Comparison of ENCODE assay signal across 27 cellular contexts in genomic region chr10:65235266-65235665, GRCh38.
"Had no signal": no experiment of that assay in that cellular context is flagged by ENCODE, and none has a peak within 500 bp of the region (broad histone marks: within the 10 kb centered on the region; RNA-seq: fewer than 3 reads in every experiment).

No MANE protein-coding gene starts in this region.

- H3K9me3 ChIP-seq: ascending aorta had no signal

- H3K4me3 ChIP-seq: ascending aorta, cardiac muscle cell had no signal

- H3K27me3 ChIP-seq: ascending aorta, cardiac muscle cell had no signal

- DNase-seq: activated B cell treated with CpG ODN at 0.5 μM for 24 hours; activated CD4-positive, alpha-beta memory T cell treated with anti-CD3 and anti-CD28 coated beads, Interleukin-2, amount 10 ng/mL, durations not matched to agents 7 days and 5 days; activated CD4-positive, alpha-beta T cell treated with anti-CD3 and anti-CD28 coated beads for 4 hours; activated CD4-positive, alpha-beta T cell treated with anti-CD3 and anti-CD28 coated beads, Interleukin-2, amount 10 ng/mL, durations not matched to agents 24 days and 14 days; activated CD4-positive, alpha-beta T cell treated with anti-CD3 and anti-CD28 coated beads, Interleukin-2, amount 50 U/mL, for 48 hours; activated CD4-positive, CD25-positive, alpha-beta regulatory T cell treated with anti-CD3 and anti-CD28 coated beads, Interleukin-2, amount 50 U/mL, for 72 hours; activated CD8-positive, alpha-beta memory T cell treated with anti-CD3 and anti-CD28 coated beads for 24 hours; activated CD8-positive, alpha-beta memory T cell treated with anti-CD3 and anti-CD28 coated beads, Interleukin-2, amount 10 ng/mL, durations not matched to agents 7 days and 5 days; activated CD8-positive, alpha-beta memory T cell treated with anti-CD3 and anti-CD28 coated beads, Interleukin-2, amount 50 U/mL, for 48 hours; activated CD8-positive, alpha-beta T cell treated with anti-CD3 and anti-CD28 coated beads, Interleukin-2, amount 10 ng/mL, durations not matched to agents 7 days and 5 days; activated effector memory CD4-positive, alpha-beta T cell treated with Interleukin-2 at 50 U/mL for 16 hours; activated gamma-delta T cell; activated naive CD4-positive, alpha-beta T cell treated with anti-CD3 and anti-CD28 coated beads, Interleukin-2, amount 10 ng/mL, durations not matched to agents 7 days and 5 days; activated naive CD4-positive, alpha-beta T cell treated with Interleukin-2 at 50 U/mL for 16 hours; activated naive CD8-positive, alpha-beta T cell treated with anti-CD3 and anti-CD28 coated beads, Interleukin-2, amount 10 ng/mL, durations not matched to agents 7 days and 5 days; activated naive CD8-positive, alpha-beta T cell treated with anti-CD3 and anti-CD28 coated beads, Interleukin-2, amount 50 U/mL, for 24 hours; activated T-cell treated with anti-CD3 and anti-CD28 coated beads, Interleukin-2, amount 50 U/mL, for 24 hours; activated T-cell treated with anti-CD3 and anti-CD28 coated beads, Interleukin-2, amount 50 U/mL, for 48 hours; amygdala; anterior cingulate cortex; caudate nucleus; T-helper 1 cell; T-helper 2 cell; T-helper 9 cell had no signal

- H3K36me3 ChIP-seq: ascending aorta, cardiac muscle cell had no signal

- H3K27ac ChIP-seq: ascending aorta, cardiac muscle cell, VCaP had no signal

- H3K4me1 ChIP-seq: ascending aorta had no signal

- ATAC-seq: activated CD8-positive, alpha-beta memory T cell treated with anti-CD3 and anti-CD28 coated beads, Interleukin-2, amount 10 ng/mL, durations not matched to agents 7 days and 5 days; activated CD8-positive, alpha-beta T cell treated with anti-CD3 and anti-CD28 coated beads, Interleukin-2, amount 10 ng/mL, durations not matched to agents 7 days and 5 days; activated naive CD8-positive, alpha-beta T cell treated with anti-CD3 and anti-CD28 coated beads, Interleukin-2, amount 50 U/mL, for 24 hours had no signal
